21 cellular contexts compared by ENCODE assay signal in genomic region chr6:71908162-71908765, GRCh38. TPM values are rescaled to one million over a fixed set of nuclear protein-coding genes. Genes with fewer than 3 reads are reported as not detected.
DNase-seq lines count a peak whose midpoint lies in the region; ATAC-seq and TF ChIP-seq lines count a peak whose summit lies in the region.
"Had no signal": no experiment of that assay in that cellular context is flagged by ENCODE, and none has a peak within 500 bp of the region (broad histone marks: within the 10 kb centered on the region; RNA-seq: fewer than 3 reads in every experiment).

No MANE protein-coding gene starts in this region.

- CTCF ChIA-PET in T-cell (lab: Charles Lee) = no interaction called here

- no peak overlapping the region for H3K9ac ChIP-seq in neural progenitor cell
- no peak overlapping the region for H3K9ac ChIP-seq in H9 (ENCODE audit: extremely low read depth, insufficient read length, low read length)

- no peak overlapping the region for H2BK5ac ChIP-seq in H9 (ENCODE audit: insufficient read length, low read length)

- H3K23ac ChIP-seq in H9 (ENCODE audit: insufficient read length, low read depth, low read length) = no peak overlapping the region

- H4K5ac ChIP-seq in H9 (ENCODE audit: insufficient read length, low read depth, low read length) = no peak overlapping the region

- no peak overlapping the region for H3K4me3 ChIP-seq in neural progenitor cell
- H3K4me3 ChIP-seq in esophagus squamous epithelium = no peak overlapping the region
- no peak overlapping the region for H3K4me3 ChIP-seq in mucosa of descending colon
- H3K4me3 ChIP-seq: SJSA1 had no signal

- H3K27ac Mint-ChIP-seq in neural progenitor cell (no peak overlapping the region), H9 (peak overlapping the region in 1 of 3 experiments; percentile 34; a peak in 1 of 7 replicates), T-cell (no peak overlapping the region)
- H3K27ac Mint-ChIP-seq: IgD-negative memory B cell; stimulated activated naive CD8-positive, alpha-beta T cell treated with anti-CD3 and anti-CD28 coated beads, Interleukin-15, Interleukin-2, amounts not matched to agents 100 ng/mL and 50 ng/mL, for 24 hours had no signal

- H2BK15ac ChIP-seq in H9 (ENCODE audit: low read depth, low read length) = no peak overlapping the region

- intact Hi-C loops in esophagus squamous epithelium (cut with DNase I) = no loop called here
- intact Hi-C loops in mucosa of descending colon (cut with DNase I, micrococcal nuclease) = no loop called here

- H3K56ac ChIP-seq in H9 (ENCODE audit: insufficient read length, low read depth, low read length) = no peak overlapping the region

- H3K4me1 ChIP-seq in neural progenitor cell (peaks cover 8% of the 10 kb centered on the region), esophagus squamous epithelium (no peaks in the 10 kb centered on the region), H9 (ENCODE audit: insufficient read depth, low read length) (0 out of 2 replicates have a peak, but pooled peaks cover 2% of the 10 kb centered on the region), mucosa of descending colon (ENCODE audit: low read depth) (no peaks in the 10 kb centered on the region)
- H3K4me1 ChIP-seq: SJSA1 had no signal

- H3K9me3 Mint-ChIP-seq in neural progenitor cell (no peaks in the 10 kb centered on the region), H9 (no peaks in the 10 kb centered on the region), T-cell (peaks cover 0 to 11% (median 0%) of the 10 kb centered on the region in 3 donors)
- H3K9me3 Mint-ChIP-seq: IgD-negative memory B cell; stimulated activated naive CD8-positive, alpha-beta T cell treated with anti-CD3 and anti-CD28 coated beads, Interleukin-15, Interleukin-2, amounts not matched to agents 100 ng/mL and 50 ng/mL, for 24 hours had no signal

- peak; percentile 88 for ATAC-seq in GM18873 (IDR thresholded peaks at IDR 0.05; ENCODE audit: low FRiP score, unreplicated experiment)
- peak; percentile 81 for ATAC-seq in GM21717 (IDR thresholded peaks at IDR 0.05; ENCODE audit: unreplicated experiment)
- ATAC-seq in HG03159 (IDR thresholded peaks at IDR 0.05; ENCODE audit: unreplicated experiment) = peak; percentile 59
- no peak for ATAC-seq in mucosa of descending colon
- ATAC-seq in T-cell (replicated peaks in 1 of 4) = no peak

- H3K27me3 ChIP-seq in neural progenitor cell (no peaks in the 10 kb centered on the region), esophagus squamous epithelium (no peaks in the 10 kb centered on the region), H9 (ENCODE audit: insufficient read depth, low read length) (no peaks in the 10 kb centered on the region)

- no peak overlapping the region for H2AK5ac ChIP-seq in H9 (ENCODE audit: insufficient read length, low read length)

- no peaks in the 10 kb centered on the region for H3K9me3 ChIP-seq in neural progenitor cell (ENCODE audit: low read depth)
- H3K9me3 ChIP-seq in esophagus squamous epithelium = no peaks in the 10 kb centered on the region
- H3K9me3 ChIP-seq in H9 (ENCODE audit: control insufficient read depth, low read depth, low read length) = no peaks in the 10 kb centered on the region
- H3K9me3 ChIP-seq in mucosa of descending colon = no peaks in the 10 kb centered on the region
- H3K9me3 ChIP-seq: SJSA1 had no signal

- no peak overlapping the region for H3K4ac ChIP-seq in H9 (ENCODE audit: low read depth, low read length)

- H3K79me2 ChIP-seq in neural progenitor cell (ENCODE audit: low read depth) (no peaks in the 10 kb centered on the region), H9 (ENCODE audit: insufficient read depth, low read length) (no peaks in the 10 kb centered on the region)

- H3K4me2 ChIP-seq in neural progenitor cell (no peak overlapping the region), H9 (ENCODE audit: insufficient read depth, insufficient read length, low read length) (no peak overlapping the region)

- H3K27ac ChIP-seq in neural progenitor cell = no peak overlapping the region
- H3K27ac ChIP-seq in esophagus squamous epithelium = no peak overlapping the region
- H3K27ac ChIP-seq in H9 (ENCODE audit: insufficient read length, low read depth, low read length) = no peak overlapping the region
- H3K27ac ChIP-seq: SJSA1 had no signal

- H4K20me1 ChIP-seq in neural progenitor cell (ENCODE audit: low read depth) = no peaks in the 10 kb centered on the region
- H4K20me1 ChIP-seq in H9 (ENCODE audit: control insufficient read depth, insufficient read depth, insufficient read length) = no peaks in the 10 kb centered on the region

- WGBS in esophagus squamous epithelium, 2 donors = 78 to 79% methylated on average over 4 of the region's 4 CpGs
- no CpG with 5 or more reads among the region's 4 CpGs for WGBS in H9 (ENCODE audit: extremely low coverage, insufficient read length, low lambda C conversion rate)

- H3K36me3 ChIP-seq in neural progenitor cell (no peaks in the 10 kb centered on the region), esophagus squamous epithelium (no peaks in the 10 kb centered on the region), mucosa of descending colon (ENCODE audit: low read depth) (no peaks in the 10 kb centered on the region)
- H3K36me3 ChIP-seq: SJSA1 had no signal

- H3K4me1 Mint-ChIP-seq in neural progenitor cell (peaks cover 2% of the 10 kb centered on the region), H9 (peaks cover 8 to 32% of the 10 kb centered on the region in 2 experiments; a peak in 3 of 4 replicates), T-cell (no peaks in the 10 kb centered on the region)
- H3K4me1 Mint-ChIP-seq: IgD-negative memory B cell had no signal

- H3T11ph ChIP-seq in H9 (ENCODE audit: low read length) = no peak overlapping the region

- no peak overlapping the region for H2BK20ac ChIP-seq in H9 (ENCODE audit: low read depth, low read length, poor library complexity, severe bottlenecking)

- peak overlapping the region; percentile 47 for H2AFZ ChIP-seq in neural progenitor cell (replicated peaks)
- no peak overlapping the region for H2AFZ ChIP-seq in H9 (ENCODE audit: low read length)

- TF ChIP-seq POLR2A in esophagus squamous epithelium (IDR thresholded peaks at IDR 0.05) = no peak

- no peaks in the 10 kb centered on the region for H3K79me1 ChIP-seq in H9 (ENCODE audit: insufficient read depth, low read depth, low read length, poor library complexity, severe bottlenecking)

- DNase-seq in neural progenitor cell (ENCODE audit: low spot score) (no peak), esophagus squamous epithelium (lab: John Stamatoyannopoulos, UW) (no peak), H9 (no peak), mucosa of descending colon (no peak), T-cell (no peak)
- DNase-seq: activated CD4-positive, alpha-beta T cell treated with anti-CD3 and anti-CD28 coated beads, Interleukin-2, amount 50 U/mL, for 48 hours; amygdala; DMS79 treated with DMSO at 0.1 percent for 48 hours; erythroblast; glutamatergic neuron; islet precursor cell; midbrain; NCI-H1092; NCI-H2227 treated with DMSO at 0.1 percent for 48 hours; nucleus accumbens had no signal

- no peak overlapping the region for H3K18ac ChIP-seq in H9 (ENCODE audit: insufficient read length, low read depth, low read length)

- H3K4me3 Mint-ChIP-seq in neural progenitor cell = no peak overlapping the region
- no peak overlapping the region for H3K4me3 Mint-ChIP-seq in H9
- no peak overlapping the region for H3K4me3 Mint-ChIP-seq in T-cell
- H3K4me3 Mint-ChIP-seq: IgD-negative memory B cell; stimulated activated naive CD8-positive, alpha-beta T cell treated with anti-CD3 and anti-CD28 coated beads, Interleukin-15, Interleukin-2, amounts not matched to agents 100 ng/mL and 50 ng/mL, for 24 hours had no signal

- H4K8ac ChIP-seq in H9 (replicated peaks; ENCODE audit: insufficient read length, low read depth, low read length) = no peak overlapping the region

- H2BK12ac ChIP-seq in H9 (ENCODE audit: insufficient read length, low read depth, low read length) = no peak overlapping the region

- H2BK120ac ChIP-seq in H9 (ENCODE audit: low read depth, low read length, poor library complexity, severe bottlenecking) = no peak overlapping the region

- no peaks in the 10 kb centered on the region for H3K36me3 Mint-ChIP-seq in neural progenitor cell
- no peaks in the 10 kb centered on the region; a peak in 1 of 7 replicates for H3K36me3 Mint-ChIP-seq in H9 (ENCODE audit: insufficient read depth in 1 of 3, low read depth in 3 of 3)
- no peaks in the 10 kb centered on the region for H3K36me3 Mint-ChIP-seq in T-cell

- H3K27me3 Mint-ChIP-seq in neural progenitor cell (ENCODE audit: insufficient read depth, low read depth) (no peaks in the 10 kb centered on the region), H9 (ENCODE audit: low read depth) (no peaks in the 10 kb centered on the region), T-cell (no peaks in the 10 kb centered on the region)
- H3K27me3 Mint-ChIP-seq: IgD-negative memory B cell had no signal

- no peaks in the 10 kb centered on the region for H3F3A ChIP-seq in neural progenitor cell (ENCODE audit: low read depth)

- no peaks in the 10 kb centered on the region for H3K23me2 ChIP-seq in H9 (ENCODE audit: insufficient read length, low read depth, low read length, poor library complexity, severe bottlenecking)

- H3K14ac ChIP-seq in H9 (ENCODE audit: insufficient read depth, low read length) = no peak overlapping the region; the same call in 1 of the 2 replicates

- POLR2A ChIA-PET in T-cell (lab: Charles Lee) = no interaction called here

- TF ChIP-seq CTCF in neural progenitor cell (IDR thresholded peaks at IDR 0.05) (no peak), esophagus squamous epithelium (IDR thresholded peaks at IDR 0.05) (no peak), H9 (conservative IDR thresholded peaks at IDR 0.05) (no peak), mucosa of descending colon (IDR thresholded peaks at IDR 0.05) (no peak)

- H4K91ac ChIP-seq in H9 (ENCODE audit: insufficient read length, low read depth, low read length) = no peak overlapping the region

RNA-seq across cellular contexts. Expression of gene RIMS1, which starts 21.9 kb away (rescaled TPM):
- total RNA-seq in neural progenitor cell (ENCODE audit: low replicate concordance) (2.4 and 2.5 TPM in 2 replicates), esophagus squamous epithelium (10 to 100 TPM in 1 of 4 donors, 1 to 10 TPM in 1, under 1 TPM in 2; 0.13 to 16.8 (median 1.2) TPM), H9 (2021) (0.83 and 1.2 TPM in 2 replicates), mucosa of descending colon (1 to 10 TPM in 1 of 3 donors, under 1 TPM in 1, not detected in 1; 0.53 to 2.2 TPM), T-cell (not detected)

Comparison
In these comparisons a context has a peak if more than half of its experiments do, and no peak if none do; other contexts are left out.
1. ATAC-seq: peak in GM18873 (single experiment), GM21717 (single experiment) and HG03159 (single experiment); none in mucosa of descending colon (single experiment) and T-cell (0 of 4).